ENCODE assay signal across 15 cellular contexts in genomic region chrX:19545651-19546050, GRCh38. TPM values are rescaled to one million over a fixed set of nuclear protein-coding genes. Genes with fewer than 3 reads are reported as not detected.
DNase-seq lines count a peak whose midpoint lies in the region; ATAC-seq, FAIRE-seq and TF ChIP-seq lines count a peak whose summit lies in the region.
"Had no signal": no experiment of that assay in that cellular context is flagged by ENCODE, and none has a peak within 500 bp of the region (broad histone marks: within the 10 kb centered on the region; RNA-seq: fewer than 3 reads in every experiment).

No MANE protein-coding gene starts in this region.

- BruUV-seq in endothelial cell of umbilical vein (replicated peaks; lab: Mats Ljungman, UMichigan) = no TSS peak

- CTCF ChIA-PET in endothelial cell of umbilical vein (lab: Charles Lee) = interaction anchor here (0.8 to 1.3 kb wide), 4 partner anchors 10 to 359 kb away, joined by 3 to 8 read pairs (median 4); no protein-coding TSS in a partner anchor

- H3K9me3 Mint-ChIP-seq in T-helper 2 cell treated with Interferon-gamma antibody and Interleukin-4, amounts not matched to agents 5 μg/mL and 100 μg/mL, for 36 hours = no peaks in the 10 kb centered on the region

- H3K36me3 ChIP-seq in endothelial cell of umbilical vein (ENCODE audit: control insufficient read depth in 2 of 2, extremely low read depth in 1 of 2, insufficient read depth in 2 of 2, low read length in 2 of 2) = no peaks in the 10 kb centered on the region
- peaks cover 2% of the 10 kb centered on the region for H3K36me3 ChIP-seq in smooth muscle cell (ENCODE audit: low read depth)
- H3K36me3 ChIP-seq in gastroesophageal sphincter = peaks cover 0 to 29% of the 10 kb centered on the region in 2 donors
- H3K36me3 ChIP-seq: HAP-1 had no signal

- H3K27me3 ChIP-seq in endothelial cell of umbilical vein (ENCODE audit: control insufficient read depth in 2 of 2, insufficient read depth in 2 of 2, low read length in 2 of 2) (no peaks in the 10 kb centered on the region), smooth muscle cell (ENCODE audit: low read depth) (no peaks in the 10 kb centered on the region), gastroesophageal sphincter (no peaks in the 10 kb centered on the region)
- H3K27me3 ChIP-seq: SJCRH30 had no signal

- H3K4me1 Mint-ChIP-seq in T-helper 2 cell treated with Interferon-gamma antibody and Interleukin-4, amounts not matched to agents 5 μg/mL and 100 μg/mL, for 36 hours (ENCODE audit: low read depth) = peaks cover 18% of the 10 kb centered on the region

- H3K4me2 ChIP-seq in endothelial cell of umbilical vein (ENCODE audit: insufficient read depth, low read length) = no peak overlapping the region
- no peak overlapping the region for H3K4me2 ChIP-seq in smooth muscle cell

- no peak overlapping the region for H3K9ac ChIP-seq in endothelial cell of umbilical vein (replicated peaks; ENCODE audit: extremely low read depth, insufficient read depth, low read length)
- no peak overlapping the region for H3K9ac ChIP-seq in smooth muscle cell (ENCODE audit: low read depth)

- dilution Hi-C loops in endothelial cell of umbilical vein (cut with MboI; ENCODE audit: extremely low pct_ligation_motif_present, low sequenced_read_pairs) = no loop called here

- DNase-seq in cardiac septum (ENCODE audit: low spot score) = peak; percentile 26
- DNase-seq in Right ventricle myocardium superior = no peak
- DNase-seq in M059J (ENCODE audit: low read depth) = peak; percentile 9
- DNase-seq in endothelial cell of umbilical vein (ENCODE audit: low read depth, low spot score) = no peak
- no peak for DNase-seq in smooth muscle cell (lab: John Stamatoyannopoulos, UW; ENCODE audit: unreplicated experiment)
- DNase-seq in T-helper 2 cell treated with Interferon-gamma antibody and Interleukin-4, amounts not matched to agents 5 μg/mL and 100 μg/mL, for 36 hours (ENCODE audit: low spot score) = no peak
- DNase-seq: Caco-2, NCI-H187, NCI-H345, NCI-H526, SJCRH30 had no signal

- no peak for TF ChIP-seq POLR2A in endothelial cell of umbilical vein (IDR thresholded peaks at IDR 0.05; ENCODE audit: low read depth, low read length)
- TF ChIP-seq POLR2A in gastroesophageal sphincter (IDR thresholded peaks at IDR 0.05) = no peak

- H4K20me1 ChIP-seq in endothelial cell of umbilical vein (replicated peaks; ENCODE audit: control insufficient read depth, extremely low read depth, insufficient read depth, low read length) (no peaks in the 10 kb centered on the region), smooth muscle cell (ENCODE audit: low read depth) (no peaks in the 10 kb centered on the region)

- no peak overlapping the region for H3K27ac Mint-ChIP-seq in T-helper 2 cell treated with Interferon-gamma antibody and Interleukin-4, amounts not matched to agents 5 μg/mL and 100 μg/mL, for 36 hours

- H3K79me2 ChIP-seq in endothelial cell of umbilical vein (ENCODE audit: control insufficient read depth, insufficient read depth, low read length) = no peaks in the 10 kb centered on the region
- no peaks in the 10 kb centered on the region for H3K79me2 ChIP-seq in smooth muscle cell (ENCODE audit: low read depth)

- no peak overlapping the region for H3K4me3 Mint-ChIP-seq in T-helper 2 cell treated with Interferon-gamma antibody and Interleukin-4, amounts not matched to agents 5 μg/mL and 100 μg/mL, for 36 hours

- WGBS in smooth muscle cell (ENCODE audit: low lambda C conversion rate) = 56% methylated on average over 9 of the region's 9 CpGs
- 85 to 86% methylated on average over 6 of the region's 9 CpGs for WGBS in gastroesophageal sphincter (ENCODE audit: low coverage in 1 of 2), 2 donors

- H3K9me1 ChIP-seq in endothelial cell of umbilical vein (replicated peaks; ENCODE audit: control insufficient read depth, extremely low read depth, insufficient read depth, low read length) = no peaks in the 10 kb centered on the region

- H2AFZ ChIP-seq in endothelial cell of umbilical vein (ENCODE audit: low read depth, low read length) (no peak overlapping the region), smooth muscle cell (ENCODE audit: low read depth) (no peak overlapping the region)

- TF ChIP-seq CTCF in endothelial cell of umbilical vein (IDR thresholded peaks at IDR 0.05; ENCODE audit: extremely low read depth in 1 of 2, insufficient read depth in 1 of 2, low read depth in 1 of 2, low read length in 2 of 2) = no peak
- TF ChIP-seq CTCF in smooth muscle cell (IDR thresholded peaks at IDR 0.05; ENCODE audit: borderline replicate concordance, insufficient read depth, poor library complexity, severe bottlenecking) = no peak
- TF ChIP-seq CTCF in gastroesophageal sphincter (IDR thresholded peaks at IDR 0.05) = no peak

- peak; percentile 77 for FAIRE-seq in endothelial cell of umbilical vein (lab: Jason Lieb, UNC)
- FAIRE-seq: HTR-8/SVneo had no signal

- no peaks in the 10 kb centered on the region for H3F3A ChIP-seq in smooth muscle cell (ENCODE audit: low read depth)

- POLR2A ChIA-PET in endothelial cell of umbilical vein (lab: Charles Lee) = no interaction called here

- no peaks in the 10 kb centered on the region for H3K4me1 ChIP-seq in endothelial cell of umbilical vein (ENCODE audit: control insufficient read depth, extremely low read depth, insufficient read depth, low read length)
- H3K4me1 ChIP-seq in smooth muscle cell (ENCODE audit: low read depth) = no peaks in the 10 kb centered on the region
- no peaks in the 10 kb centered on the region for H3K4me1 ChIP-seq in gastroesophageal sphincter
- H3K4me1 ChIP-seq: Caco-2, HAP-1, SJCRH30 had no signal

- no peak for TF ChIP-seq EP300 in gastroesophageal sphincter (IDR thresholded peaks at IDR 0.05)

- ATAC-seq in Right ventricle myocardium superior (ENCODE audit: poor library complexity) (no peak), gastroesophageal sphincter (no peak)

- peaks cover 57% of the 10 kb centered on the region for H3K36me3 Mint-ChIP-seq in T-helper 2 cell treated with Interferon-gamma antibody and Interleukin-4, amounts not matched to agents 5 μg/mL and 100 μg/mL, for 36 hours (ENCODE audit: low read depth)

- intact Hi-C loops in cardiac septum (cut with DNase I) (loop anchor here (5.0 kb wide), 1 partner anchor 342 kb away; the partner anchor contains the start of gene SH3KBP1), Right ventricle myocardium superior (cut with DNase I) (no loop called here), endothelial cell of umbilical vein (cut with micrococcal nuclease) (loop anchor here (2.0 to 10.0 kb wide), 2 partner anchors 193 to 519 kb away; no protein-coding TSS in a partner anchor)

- H3K27ac ChIP-seq in endothelial cell of umbilical vein (ENCODE audit: insufficient read depth, low read depth, low read length) (no peak overlapping the region), smooth muscle cell (ENCODE audit: low read depth) (peak overlapping the region; percentile 16), gastroesophageal sphincter (no peak overlapping the region)
- H3K27ac ChIP-seq: SJCRH30 had no signal

- H3K9me3 ChIP-seq in endothelial cell of umbilical vein (replicated peaks; ENCODE audit: control insufficient read depth, insufficient read depth, low read length) = no peaks in the 10 kb centered on the region
- H3K9me3 ChIP-seq in smooth muscle cell (replicated peaks; ENCODE audit: low read depth) = no peaks in the 10 kb centered on the region
- H3K9me3 ChIP-seq in gastroesophageal sphincter = no peaks in the 10 kb centered on the region
- H3K9me3 ChIP-seq: Caco-2, HAP-1, SJCRH30 had no signal

- H3K27me3 Mint-ChIP-seq in T-helper 2 cell treated with Interferon-gamma antibody and Interleukin-4, amounts not matched to agents 5 μg/mL and 100 μg/mL, for 36 hours (ENCODE audit: low read depth) = no peaks in the 10 kb centered on the region

- H3K4me3 ChIP-seq in endothelial cell of umbilical vein (replicated peaks in 1 of 3; ENCODE audit: insufficient read depth in 1 of 3, low read depth in 1 of 3, low read length in 3 of 3) (no peak overlapping the region), smooth muscle cell (no peak overlapping the region), gastroesophageal sphincter (no peak overlapping the region)
- H3K4me3 ChIP-seq: HAP-1, SJCRH30 had no signal

TF ChIP-seq in endothelial cell of umbilical vein, 7 proteins besides CTCF, POLR2A, EP300 and RAD21:
- TF ChIP-seq MYC (IDR thresholded peaks at IDR 0.05; ENCODE audit: low read depth, low read length) (no peak), JUN (IDR thresholded peaks at IDR 0.05; ENCODE audit: borderline replicate concordance, insufficient read depth, insufficient read length, low read depth) (no peak), FOS (IDR thresholded peaks at IDR 0.05; ENCODE audit: borderline replicate concordance, insufficient read depth, low read length) (no peak), POLR2AphosphoS5 (IDR thresholded peaks at IDR 0.05; ENCODE audit: insufficient read depth, low read depth, low read length) (no peak), MAX (IDR thresholded peaks at IDR 0.05; ENCODE audit: insufficient read depth, insufficient read length) (no peak), GATA2 (IDR thresholded peaks at IDR 0.05; ENCODE audit: insufficient read depth, insufficient read length, low read depth, low read length) (no peak), EZH2 (IDR thresholded peaks at IDR 0.05; ENCODE audit: borderline replicate concordance, low read depth, low read length, severe bottlenecking) (no peak)

RNA-seq across cellular contexts. Expression of gene MAP3K15, which starts 30.3 kb away (rescaled TPM):
- total RNA-seq in cardiac septum (not detected), Right ventricle myocardium superior (not detected), endothelial cell of umbilical vein (0.09 TPM in 1 of 2 replicates, not detected in the other), smooth muscle cell (0.54 and 1.6 TPM in 2 replicates), gastroesophageal sphincter (under 1 TPM in 1 of 4 donors, not detected in 3; 0.13 TPM)
- not detected in 2 replicates for total RNA-seq in M059J (2014; rRNA removed; shearing (Covaris generic))
- polyA plus RNA-seq in endothelial cell of umbilical vein (0.01 and 0.03 TPM in 2 replicates), smooth muscle cell (not detected in 2 replicates)
- 0.03 and 0.06 TPM in 2 replicates for polyA plus RNA-seq in endothelial cell of umbilical vein (2011; cell fraction: cytosol; rRNA removed)
- 0.08 TPM in 1 of 2 replicates, not detected in the other for polyA plus RNA-seq in endothelial cell of umbilical vein (2011; cell fraction: nucleus; rRNA removed)
- polyA plus RNA-seq in endothelial cell of umbilical vein (2012) = 0.07 TPM in 1 of 2 replicates, not detected in the other
- polyA minus RNA-seq in endothelial cell of umbilical vein = not detected in 2 replicates
- 1.0 TPM for polyA minus RNA-seq in endothelial cell of umbilical vein (2011; cell fraction: cytosol; rRNA and poly(A)+ RNA removed)
- 0.10 and 0.14 TPM in 2 replicates for polyA minus RNA-seq in endothelial cell of umbilical vein (2011; cell fraction: nucleus; rRNA and poly(A)+ RNA removed)
- total RNA-seq: RPMI7951 had no signal

Comparison
In these comparisons a context has a peak if more than half of its experiments do, and no peak if none do; other contexts are left out.
1. DNase-seq: peak in cardiac septum (single experiment) and M059J (single experiment); none in Right ventricle myocardium superior (single experiment), endothelial cell of umbilical vein (single experiment), smooth muscle cell (single experiment) and T-helper 2 cell treated with Interferon-gamma antibody and Interleukin-4, amounts not matched to agents 5 μg/mL and 100 μg/mL, for 36 hours (single experiment).